ENCODE assay signal across 27 cellular contexts in genomic region chr1:89966666-89967065, GRCh38. TPM values are rescaled to one million over a fixed set of nuclear protein-coding genes. Genes with fewer than 3 reads are reported as not detected.
DNase-seq lines count a peak whose midpoint lies in the region; ATAC-seq and TF ChIP-seq lines count a peak whose summit lies in the region.
"Had no signal": no experiment of that assay in that cellular context is flagged by ENCODE, and none has a peak within 500 bp of the region (broad histone marks: within the 10 kb centered on the region; RNA-seq: fewer than 3 reads in every experiment).

No MANE protein-coding gene starts in this region.

- H3K4me1 Mint-ChIP-seq in activated CD8-positive, alpha-beta T cell treated with anti-CD3 and anti-CD28 coated beads for 36 hours (ENCODE audit: low read depth): peaks cover 16% of the 10 kb centered on the region
- H3K4me1 Mint-ChIP-seq in activated CD8-positive, alpha-beta T cell treated with anti-CD3 and anti-CD28 coated beads, Interleukin-2, amount 10 ng/mL, durations not matched to agents 7 days and 5 days (ENCODE audit: low read depth): peaks cover 18% of the 10 kb centered on the region
- H3K4me1 Mint-ChIP-seq in stimulated activated naive B cell treated with anti-CD40 and anti-IgM and Interleukin-4, amounts not matched to agents 10 μg/mL and 1 μg/mL and 100 μg/mL, for 72 hours: peaks cover 13 to 25% of the 10 kb centered on the region in 2 donors
- H3K4me1 Mint-ChIP-seq in WTC11: no peaks in the 10 kb centered on the region

- intact Hi-C loops in activated CD8-positive, alpha-beta T cell treated with anti-CD3 and anti-CD28 coated beads for 36 hours (cut with micrococcal nuclease): no loop called here

- POLR2A ChIA-PET in activated CD8-positive, alpha-beta T cell treated with anti-CD3 and anti-CD28 coated beads for 36 hours (lab: Charles Lee): no interaction called here
- POLR2A ChIA-PET in activated CD8-positive, alpha-beta T cell treated with anti-CD3 and anti-CD28 coated beads, Interleukin-2, amount 10 ng/mL, durations not matched to agents 7 days and 5 days (lab: Charles Lee): no interaction called here
- POLR2A ChIA-PET in WTC11 (lab: Charles Lee): no interaction called here

- H3K36me3 Mint-ChIP-seq in activated CD8-positive, alpha-beta T cell treated with anti-CD3 and anti-CD28 coated beads for 36 hours (ENCODE audit: low read depth): no peaks in the 10 kb centered on the region
- H3K36me3 Mint-ChIP-seq in activated CD8-positive, alpha-beta T cell treated with anti-CD3 and anti-CD28 coated beads, Interleukin-2, amount 10 ng/mL, durations not matched to agents 7 days and 5 days (ENCODE audit: low read depth): no peaks in the 10 kb centered on the region
- no peaks in the 10 kb centered on the region for H3K36me3 Mint-ChIP-seq in stimulated activated naive B cell treated with anti-CD40 and anti-IgM and Interleukin-4, amounts not matched to agents 10 μg/mL and 1 μg/mL and 100 μg/mL, for 72 hours
- no peaks in the 10 kb centered on the region for H3K36me3 Mint-ChIP-seq in WTC11
- H3K36me3 Mint-ChIP-seq: activated naive CD8-positive, alpha-beta T cell treated with anti-CD3 and anti-CD28 coated beads, Interleukin-2, amount 10 ng/mL, durations not matched to agents 7 days and 5 days had no signal

- H3K27ac ChIP-seq in caudate nucleus (ENCODE audit: low read depth, low read length): peak overlapping the region; percentile 11
- H3K27ac ChIP-seq: esophagus muscularis mucosa, left lung, right atrium auricular region, upper lobe of right lung had no signal

- H3K27ac Mint-ChIP-seq in activated CD8-positive, alpha-beta T cell treated with anti-CD3 and anti-CD28 coated beads for 36 hours: no peak overlapping the region
- no peak overlapping the region for H3K27ac Mint-ChIP-seq in activated CD8-positive, alpha-beta T cell treated with anti-CD3 and anti-CD28 coated beads, Interleukin-2, amount 10 ng/mL, durations not matched to agents 7 days and 5 days
- peak overlapping the region; percentile 9 for H3K27ac Mint-ChIP-seq in stimulated activated naive B cell treated with anti-CD40 and anti-IgM and Interleukin-4, amounts not matched to agents 10 μg/mL and 1 μg/mL and 100 μg/mL, for 72 hours
- no peak overlapping the region for H3K27ac Mint-ChIP-seq in WTC11
- H3K27ac Mint-ChIP-seq: activated naive CD8-positive, alpha-beta T cell treated with anti-CD3 and anti-CD28 coated beads, Interleukin-2, amount 10 ng/mL, durations not matched to agents 7 days and 5 days; endodermal cell had no signal

- no peak overlapping the region for H3K4me3 Mint-ChIP-seq in activated CD8-positive, alpha-beta T cell treated with anti-CD3 and anti-CD28 coated beads for 36 hours
- H3K4me3 Mint-ChIP-seq in activated CD8-positive, alpha-beta T cell treated with anti-CD3 and anti-CD28 coated beads, Interleukin-2, amount 10 ng/mL, durations not matched to agents 7 days and 5 days: no peak overlapping the region
- no peak overlapping the region for H3K4me3 Mint-ChIP-seq in stimulated activated naive B cell treated with anti-CD40 and anti-IgM and Interleukin-4, amounts not matched to agents 10 μg/mL and 1 μg/mL and 100 μg/mL, for 72 hours
- H3K4me3 Mint-ChIP-seq in WTC11: no peak overlapping the region
- H3K4me3 Mint-ChIP-seq: activated naive CD8-positive, alpha-beta T cell treated with anti-CD3 and anti-CD28 coated beads, Interleukin-2, amount 10 ng/mL, durations not matched to agents 7 days and 5 days; endodermal cell had no signal

- peak; percentile 42 for ATAC-seq in activated CD8-positive, alpha-beta T cell treated with anti-CD3 and anti-CD28 coated beads for 36 hours
- no peak for ATAC-seq in activated CD8-positive, alpha-beta T cell treated with anti-CD3 and anti-CD28 coated beads, Interleukin-2, amount 10 ng/mL, durations not matched to agents 7 days and 5 days
- no peak for ATAC-seq in stimulated activated naive B cell treated with anti-CD40 and anti-IgM and Interleukin-4, amounts not matched to agents 10 μg/mL and 1 μg/mL and 100 μg/mL, for 72 hours (replicated peaks)
- ATAC-seq in WTC11: no peak
- no peak for ATAC-seq in HG02623 (IDR thresholded peaks at IDR 0.05; ENCODE audit: unreplicated experiment)
- ATAC-seq in GM21447 (IDR thresholded peaks at IDR 0.05; ENCODE audit: unreplicated experiment): no peak
- ATAC-seq: HCT116; HepG2; left lung; stimulated activated naive CD8-positive, alpha-beta T cell treated with anti-CD3 and anti-CD28 coated beads, Interleukin-15, Interleukin-2, amounts not matched to agents 100 U/mL and 50 U/mL, for 24 hours; upper lobe of right lung had no signal

- H3K27me3 Mint-ChIP-seq in activated CD8-positive, alpha-beta T cell treated with anti-CD3 and anti-CD28 coated beads for 36 hours: no peaks in the 10 kb centered on the region
- peaks cover 11% of the 10 kb centered on the region for H3K27me3 Mint-ChIP-seq in activated CD8-positive, alpha-beta T cell treated with anti-CD3 and anti-CD28 coated beads, Interleukin-2, amount 10 ng/mL, durations not matched to agents 7 days and 5 days (ENCODE audit: low read depth)
- H3K27me3 Mint-ChIP-seq in stimulated activated naive B cell treated with anti-CD40 and anti-IgM and Interleukin-4, amounts not matched to agents 10 μg/mL and 1 μg/mL and 100 μg/mL, for 72 hours: no peaks in the 10 kb centered on the region
- H3K27me3 Mint-ChIP-seq in WTC11 (ENCODE audit: low read depth): no peaks in the 10 kb centered on the region; the same call in 1 of the 2 replicates
- H3K27me3 Mint-ChIP-seq: activated naive CD8-positive, alpha-beta T cell treated with anti-CD3 and anti-CD28 coated beads, Interleukin-2, amount 10 ng/mL, durations not matched to agents 7 days and 5 days had no signal

- CTCF ChIA-PET in activated CD8-positive, alpha-beta T cell treated with anti-CD3 and anti-CD28 coated beads for 36 hours (lab: Charles Lee): interaction anchor here (1.0 kb wide), 1 partner anchor 21 kb away, joined by 3 read pairs; no protein-coding TSS in a partner anchor
- CTCF ChIA-PET in activated CD8-positive, alpha-beta T cell treated with anti-CD3 and anti-CD28 coated beads, Interleukin-2, amount 10 ng/mL, durations not matched to agents 7 days and 5 days (lab: Charles Lee): interaction anchor here (0.8 to 1.6 kb wide), 4 partner anchors 17 to 185 kb away, joined by 3 to 4 read pairs (median 3); no protein-coding TSS in a partner anchor
- CTCF ChIA-PET in WTC11 (lab: Charles Lee): no interaction called here

- no peak for DNase-seq in activated CD8-positive, alpha-beta T cell treated with anti-CD3 and anti-CD28 coated beads for 36 hours
- no peak for DNase-seq in activated CD8-positive, alpha-beta T cell treated with anti-CD3 and anti-CD28 coated beads, Interleukin-2, amount 10 ng/mL, durations not matched to agents 7 days and 5 days
- DNase-seq in Kasumi-1 (lab: John Stamatoyannopoulos, UW) (peak; percentile 40 to 41), caudate nucleus (lab: John Stamatoyannopoulos, UW) (peak in 13 of 61 donors; percentile 7 to 36 (median 20)), WTC11 (ENCODE audit: low spot score) (no peak)
- no peak for DNase-seq in stimulated activated naive B cell treated with anti-CD40 and anti-IgM and Interleukin-4, amounts not matched to agents 10 μg/mL and 1 μg/mL and 100 μg/mL, for 72 hours
- DNase-seq: activated CD8-positive, alpha-beta memory T cell treated with anti-CD3 and anti-CD28 coated beads for 24 hours; activated effector memory CD4-positive, alpha-beta T cell treated with Interleukin-2 at 50 U/mL for 16 hours; activated naive CD8-positive, alpha-beta T cell treated with anti-CD3 and anti-CD28 coated beads, Interleukin-2, amount 10 ng/mL, durations not matched to agents 7 days and 5 days; aorta; C1 segment of cervical spinal cord; COR-L47; endodermal cell; foreskin fibroblast; left lung; NCI-H1092 treated with DMSO at 0.1 percent for 48 hours; NCI-H1930; NCI-H226; stimulated activated naive CD8-positive, alpha-beta T cell treated with anti-CD3 and anti-CD28 coated beads, Interleukin-15, Interleukin-2, amounts not matched to agents 100 U/mL and 50 U/mL, for 24 hours; T-helper 1 cell; upper lobe of right lung had no signal

- no peak for TF ChIP-seq CTCF in activated CD8-positive, alpha-beta T cell treated with anti-CD3 and anti-CD28 coated beads for 36 hours (IDR thresholded peaks at IDR 0.05)
- TF ChIP-seq CTCF in WTC11 (IDR thresholded peaks at IDR 0.05): no peak

- H3K9me3 Mint-ChIP-seq in activated CD8-positive, alpha-beta T cell treated with anti-CD3 and anti-CD28 coated beads for 36 hours: no peaks in the 10 kb centered on the region
- H3K9me3 Mint-ChIP-seq in activated CD8-positive, alpha-beta T cell treated with anti-CD3 and anti-CD28 coated beads, Interleukin-2, amount 10 ng/mL, durations not matched to agents 7 days and 5 days (ENCODE audit: insufficient read depth): no peaks in the 10 kb centered on the region
- H3K9me3 Mint-ChIP-seq in stimulated activated naive B cell treated with anti-CD40 and anti-IgM and Interleukin-4, amounts not matched to agents 10 μg/mL and 1 μg/mL and 100 μg/mL, for 72 hours: no peaks in the 10 kb centered on the region
- H3K9me3 Mint-ChIP-seq in WTC11: peaks cover 5% of the 10 kb centered on the region; the same call in 1 of the 2 replicates
- H3K9me3 Mint-ChIP-seq: activated naive CD8-positive, alpha-beta T cell treated with anti-CD3 and anti-CD28 coated beads, Interleukin-2, amount 10 ng/mL, durations not matched to agents 7 days and 5 days had no signal

TF ChIP-seq in WTC11, 78 proteins besides CTCF, POLR2A, EP300 and RAD21:
- no peak for TF ChIP-seq PRRX2 (CRISPR knock-in tag; IDR thresholded peaks at IDR 0.05)
- TF ChIP-seq CREM (CRISPR knock-in tag; IDR thresholded peaks at IDR 0.05): no peak
- no peak for TF ChIP-seq HMGA2 (CRISPR knock-in tag; IDR thresholded peaks at IDR 0.05)
- no peak for TF ChIP-seq OVOL2 (CRISPR knock-in tag; IDR thresholded peaks at IDR 0.05; ENCODE audit: borderline replicate concordance)
- no peak for TF ChIP-seq CBFB (CRISPR knock-in tag; IDR thresholded peaks at IDR 0.05; ENCODE audit: low read depth)
- no peak for TF ChIP-seq TEAD1 (CRISPR knock-in tag; IDR thresholded peaks at IDR 0.05)
- no peak for TF ChIP-seq JUN (CRISPR knock-in tag; IDR thresholded peaks at IDR 0.05)
- no peak for TF ChIP-seq GRHL2 (CRISPR knock-in tag; IDR thresholded peaks at IDR 0.05; ENCODE audit: insufficient replicate concordance, severe bottlenecking)
- no peak for TF ChIP-seq NR1H2 (CRISPR knock-in tag; IDR thresholded peaks at IDR 0.05)

RNA-seq across cellular contexts. Expression of gene ZNF326, which starts 28.2 kb away (rescaled TPM):
- total RNA-seq in activated CD8-positive, alpha-beta T cell treated with anti-CD3 and anti-CD28 coated beads for 36 hours: 10 to 100 TPM; 21.1 to 21.4 TPM
- total RNA-seq in activated CD8-positive, alpha-beta T cell treated with anti-CD3 and anti-CD28 coated beads, Interleukin-2, amount 10 ng/mL, durations not matched to agents 7 days and 5 days: 10 to 100 TPM; 18.1 TPM
- total RNA-seq in WTC11 (2021): 27.8 to 32.7 TPM (median 28.5 TPM) in 3 replicates

Comparison
In these comparisons a context has a peak if more than half of its experiments do, and no peak if none do; other contexts are left out.
1. DNase-seq: peak in Kasumi-1 (2 of 2); none in activated CD8-positive, alpha-beta T cell treated with anti-CD3 and anti-CD28 coated beads for 36 hours (single experiment), activated CD8-positive, alpha-beta T cell treated with anti-CD3 and anti-CD28 coated beads, Interleukin-2, amount 10 ng/mL, durations not matched to agents 7 days and 5 days (single experiment), stimulated activated naive B cell treated with anti-CD40 and anti-IgM and Interleukin-4, amounts not matched to agents 10 μg/mL and 1 μg/mL and 100 μg/mL, for 72 hours (single experiment) and WTC11 (single experiment).